1 cellular context compared by ENCODE assay signal in genomic region chr4:183182873-183183725, GRCh38.
TF ChIP-seq lines count a peak whose summit lies in the region.

No MANE protein-coding gene starts in this region.

TF ChIP-seq in K562, 482 proteins besides CTCF, POLR2A, EP300 and RAD21 (continued from another document and continues in another):
- TF ChIP-seq ATF7 (IDR thresholded peaks at IDR 0.05), result peak; percentile 62; the same call in 1 of the 2 replicates
- TF ChIP-seq KLF1 (tag; IDR thresholded peaks at IDR 0.05), result peak; percentile 34; the same call in 1 of the 2 replicates
- 0 out of 2 replicates have a peak, but pooled peaks have one; percentile 36 for TF ChIP-seq RNF2 (IDR thresholded peaks at IDR 0.05)
- peak; percentile 32 for TF ChIP-seq SMAD1 (IDR thresholded peaks at IDR 0.05; ENCODE audit: low read depth, low read length, partially characterized antibody)
- TF ChIP-seq KLF13 (tag; IDR thresholded peaks at IDR 0.05; ENCODE audit: borderline replicate concordance, low read depth), result no peak
- TF ChIP-seq JUNB (CRISPR knock-in tag; conservative IDR thresholded peaks at IDR 0.05), result 0 out of 2 replicates have a peak, but pooled peaks have one; percentile 14
- TF ChIP-seq SMARCC2 (IDR thresholded peaks at IDR 0.05; ENCODE audit: low read depth), result peak; percentile 82
- peak; percentile 54 for TF ChIP-seq EGR1 (conservative IDR thresholded peaks at IDR 0.05)
- TF ChIP-seq CHAMP1 (IDR thresholded peaks at IDR 0.05), result no peak
- peak; percentile 53; the same call in 1 of the 2 replicates for TF ChIP-seq HMBOX1 (IDR thresholded peaks at IDR 0.05)
- peak; percentile 49; the same call in 1 of the 2 replicates for TF ChIP-seq TCF3 (CRISPR knock-in tag; IDR thresholded peaks at IDR 0.05)
- TF ChIP-seq CBX5 (IDR thresholded peaks at IDR 0.05; ENCODE audit: borderline replicate concordance, low read depth), result no peak
- no peak for TF ChIP-seq UBTF (IDR thresholded peaks at IDR 0.05; ENCODE audit: borderline replicate concordance in 1 of 2, low read depth in 2 of 2, low read length in 2 of 2)
- peak; percentile 94 for TF ChIP-seq FOSL1 (tag; conservative IDR thresholded peaks at IDR 0.05)
- TF ChIP-seq CTBP1 (IDR thresholded peaks at IDR 0.05; ENCODE audit: borderline replicate concordance), result peak; percentile 88
- TF ChIP-seq RFX5 (IDR thresholded peaks at IDR 0.05; ENCODE audit: low read depth, low read length), result no peak
- peak; percentile 81 for TF ChIP-seq CEBPG (CRISPR knock-in tag; IDR thresholded peaks at IDR 0.05)
- peak; percentile 41 to 68; a peak in 3 of 4 replicates for TF ChIP-seq CEBPG (tag; conservative IDR thresholded peaks at IDR 0.05 in 1 of 2, IDR thresholded peaks at IDR 0.05 in 1 of 2)
- TF ChIP-seq ETV1 (tag; conservative IDR thresholded peaks at IDR 0.05; ENCODE audit: low read depth), result peak; percentile 91
- peak; percentile 48 for TF ChIP-seq FOS (IDR thresholded peaks at IDR 0.05; ENCODE audit: extremely low read depth, insufficient read length)
- peak; percentile 77 for TF ChIP-seq HDAC2 (IDR thresholded peaks at IDR 0.05)
- TF ChIP-seq HDAC1 (IDR thresholded peaks at IDR 0.05), result peak in 1 of 2 experiments; percentile 51; a peak in 1 of 4 replicates
- no peak for TF ChIP-seq ZNF512 (tag; IDR thresholded peaks at IDR 0.05)
- peak; percentile 97 for TF ChIP-seq ETV5 (CRISPR knock-in tag; IDR thresholded peaks at IDR 0.05; ENCODE audit: low read depth)
- TF ChIP-seq GTF2A2 (tag; IDR thresholded peaks at IDR 0.05), result no peak
- no peak for TF ChIP-seq ZNF436 (CRISPR knock-in tag; IDR thresholded peaks at IDR 0.05)
- TF ChIP-seq TSHZ1 (CRISPR knock-in tag; IDR thresholded peaks at IDR 0.05), result no peak
- TF ChIP-seq SMAD3 (CRISPR knock-in tag; conservative IDR thresholded peaks at IDR 0.05), result no peak
- TF ChIP-seq MAFG (tag; conservative IDR thresholded peaks at IDR 0.05), result peak; percentile 29; the same call in 1 of the 2 replicates
- peak; percentile 99 for TF ChIP-seq JUND (IDR thresholded peaks at IDR 0.05; ENCODE audit: borderline replicate concordance, low read depth, low read length)
- TF ChIP-seq JUND (tag; IDR thresholded peaks at IDR 0.05; ENCODE audit: borderline replicate concordance, low read depth, low read length), result peak; percentile 95; the same call in 2 of the 3 replicates
- 0 out of 4 replicates have a peak, but pooled peaks of 1 of the 2 experiments have one; percentile 42 for TF ChIP-seq ZNF318 (IDR thresholded peaks at IDR 0.05; ENCODE audit: borderline replicate concordance in 1 of 2, low read depth in 1 of 2)
- peak; percentile 78 for TF ChIP-seq SOX6 (IDR thresholded peaks at IDR 0.05)
- TF ChIP-seq CBFA2T3 (IDR thresholded peaks at IDR 0.05), result peak; percentile 58
- TF ChIP-seq NEUROD1 (IDR thresholded peaks at IDR 0.05; ENCODE audit: borderline replicate concordance, low read depth, low read length, partially characterized antibody), result peak; percentile 64
- peak; percentile 72 to 73 for TF ChIP-seq KDM1A (IDR thresholded peaks at IDR 0.05)
- peak; percentile 15; the same call in 1 of the 2 replicates for TF ChIP-seq TAL1 (IDR thresholded peaks at IDR 0.05)
- 0 out of 2 replicates have a peak, but pooled peaks have one; percentile 37 for TF ChIP-seq MAX (CRISPR knock-in tag; IDR thresholded peaks at IDR 0.05)
- peak; percentile 62 to 76 for TF ChIP-seq TRIM24 (IDR thresholded peaks at IDR 0.05)
- 0 out of 2 replicates have a peak, but pooled peaks have one; percentile 5 for TF ChIP-seq ZNF384 (IDR thresholded peaks at IDR 0.05; ENCODE audit: low read depth, low read length)
- 0 out of 2 replicates have a peak, but pooled peaks have one; percentile 24 for TF ChIP-seq SMAD4 (CRISPR knock-in tag; conservative IDR thresholded peaks at IDR 0.05)
- peak; percentile 62 for TF ChIP-seq CREM (IDR thresholded peaks at IDR 0.05; ENCODE audit: low read depth)
- TF ChIP-seq DMBX1 (CRISPR knock-in tag; IDR thresholded peaks at IDR 0.05; ENCODE audit: borderline replicate concordance), result no peak
